Comparison of ENCODE assay signal across 14 cellular contexts in genomic region chr12:9034095-9034494, GRCh38. TPM values are rescaled to one million over a fixed set of nuclear protein-coding genes. Genes with fewer than 3 reads are reported as not detected.
DNase-seq lines count a peak whose midpoint lies in the region; ATAC-seq lines count a peak whose summit lies in the region.
"Had no signal": no experiment of that assay in that cellular context is flagged by ENCODE, and none has a peak within 500 bp of the region (broad histone marks: within the 10 kb centered on the region; RNA-seq: fewer than 3 reads in every experiment).

No MANE protein-coding gene starts in this region.

- DNase-seq in activated CD4-positive, alpha-beta T cell treated with anti-CD3 and anti-CD28 coated beads for 36 hours = no peak
- no peak for DNase-seq in activated CD4-positive, alpha-beta T cell treated with anti-CD3 and anti-CD28 coated beads, Interleukin-2, amount 50 U/mL, for 48 hours
- DNase-seq in activated naive CD4-positive, alpha-beta T cell treated with anti-CD3 and anti-CD28 coated beads, Interleukin-2, amount 50 U/mL, for 72 hours (ENCODE audit: low spot score in 2 of 2) = no peak
- no peak for DNase-seq in activated naive CD4-positive, alpha-beta T cell treated with anti-CD3 and anti-CD28 coated beads for 36 hours
- DNase-seq in T-cell = no peak
- no peak for DNase-seq in stimulated activated naive CD8-positive, alpha-beta T cell treated with anti-CD3 and anti-CD28 coated beads, Interleukin-15, Interleukin-2, amounts not matched to agents 100 U/mL and 50 U/mL, for 24 hours
- DNase-seq in NCI-H1092 treated with DMSO at 0.1 percent for 48 hours (lab: John Stamatoyannopoulos, UW) = no peak
- DNase-seq: 8988T, AML-193, Calu3, DMS 273 treated with DMSO at 0.1 percent for 48 hours, GOT3, H9 had no signal

- ATAC-seq in activated CD4-positive, alpha-beta T cell treated with anti-CD3 and anti-CD28 coated beads for 36 hours = peak; percentile 47
- ATAC-seq in activated naive CD4-positive, alpha-beta T cell treated with anti-CD3 and anti-CD28 coated beads, Interleukin-2, amount 50 U/mL, for 72 hours = peak; percentile 63 to 64
- ATAC-seq in T-cell (replicated peaks in 1 of 4) (no peak), GM18520 (IDR thresholded peaks at IDR 0.05; ENCODE audit: unreplicated experiment) (no peak)
- ATAC-seq in stimulated activated naive CD8-positive, alpha-beta T cell treated with anti-CD3 and anti-CD28 coated beads, Interleukin-15, Interleukin-2, amounts not matched to agents 100 U/mL and 50 U/mL, for 24 hours = peak; percentile 41

- H3K9me3 Mint-ChIP-seq in activated CD4-positive, alpha-beta T cell treated with anti-CD3 and anti-CD28 coated beads for 36 hours (ENCODE audit: low read depth) = peaks cover 3% of the 10 kb centered on the region
- H3K9me3 Mint-ChIP-seq in activated naive CD4-positive, alpha-beta T cell treated with anti-CD3 and anti-CD28 coated beads, Interleukin-2, amount 50 U/mL, for 72 hours = no peaks in the 10 kb centered on the region
- peaks cover 3% of the 10 kb centered on the region for H3K9me3 Mint-ChIP-seq in activated naive CD4-positive, alpha-beta T cell treated with anti-CD3 and anti-CD28 coated beads for 36 hours
- no peaks in the 10 kb centered on the region for H3K9me3 Mint-ChIP-seq in T-cell

- no peak overlapping the region for H3K27ac Mint-ChIP-seq in activated CD4-positive, alpha-beta T cell treated with anti-CD3 and anti-CD28 coated beads for 36 hours
- H3K27ac Mint-ChIP-seq in activated naive CD4-positive, alpha-beta T cell treated with anti-CD3 and anti-CD28 coated beads, Interleukin-2, amount 50 U/mL, for 72 hours = no peak overlapping the region
- H3K27ac Mint-ChIP-seq in activated naive CD4-positive, alpha-beta T cell treated with anti-CD3 and anti-CD28 coated beads for 36 hours = no peak overlapping the region
- H3K27ac Mint-ChIP-seq in T-cell = peak overlapping the region; percentile 51 to 77
- H3K27ac Mint-ChIP-seq: H9 had no signal

- no peak overlapping the region for H3K4me3 Mint-ChIP-seq in activated CD4-positive, alpha-beta T cell treated with anti-CD3 and anti-CD28 coated beads for 36 hours
- no peak overlapping the region for H3K4me3 Mint-ChIP-seq in activated naive CD4-positive, alpha-beta T cell treated with anti-CD3 and anti-CD28 coated beads for 36 hours
- no peak overlapping the region for H3K4me3 Mint-ChIP-seq in T-cell
- H3K4me3 Mint-ChIP-seq: H9 had no signal

- H3K36me3 Mint-ChIP-seq in activated CD4-positive, alpha-beta T cell treated with anti-CD3 and anti-CD28 coated beads for 36 hours (ENCODE audit: low read depth) = peaks cover 13% of the 10 kb centered on the region
- no peaks in the 10 kb centered on the region for H3K36me3 Mint-ChIP-seq in activated naive CD4-positive, alpha-beta T cell treated with anti-CD3 and anti-CD28 coated beads, Interleukin-2, amount 50 U/mL, for 72 hours
- H3K36me3 Mint-ChIP-seq in activated naive CD4-positive, alpha-beta T cell treated with anti-CD3 and anti-CD28 coated beads for 36 hours (ENCODE audit: low read depth) = peaks cover 5% of the 10 kb centered on the region
- peaks cover 25% of the 10 kb centered on the region for H3K36me3 Mint-ChIP-seq in T-cell

- no peaks in the 10 kb centered on the region for H3K27me3 Mint-ChIP-seq in activated CD4-positive, alpha-beta T cell treated with anti-CD3 and anti-CD28 coated beads for 36 hours
- no peaks in the 10 kb centered on the region for H3K27me3 Mint-ChIP-seq in activated naive CD4-positive, alpha-beta T cell treated with anti-CD3 and anti-CD28 coated beads for 36 hours (ENCODE audit: low read depth)
- H3K27me3 Mint-ChIP-seq in T-cell = no peaks in the 10 kb centered on the region

- CTCF ChIA-PET in activated CD4-positive, alpha-beta T cell treated with anti-CD3 and anti-CD28 coated beads for 36 hours (lab: Charles Lee) = interaction anchor here (1.0 to 5.4 kb wide), 4 partner anchors 15 to 84 kb away, joined by 3 to 55 read pairs (median 4); partner anchors contain the start of gene M6PR
- CTCF ChIA-PET in activated naive CD4-positive, alpha-beta T cell treated with anti-CD3 and anti-CD28 coated beads for 36 hours (lab: Charles Lee) = interaction anchor here (0.9 to 7.0 kb wide), 3 partner anchors 15 to 83 kb away, joined by 3 to 191 read pairs (median 6); partner anchors contain the start of gene M6PR
- CTCF ChIA-PET in T-cell (lab: Charles Lee) = interaction anchor here (0.9 to 3.4 kb wide), 3 partner anchors 83 to 85 kb away, joined by 3 to 13 read pairs (median 5); partner anchors contain the start of gene M6PR (in 1 of the 2)

- intact Hi-C loops in activated CD4-positive, alpha-beta T cell treated with anti-CD3 and anti-CD28 coated beads for 36 hours (cut with DNase I, micrococcal nuclease) = no loop called here
- intact Hi-C loops in activated naive CD4-positive, alpha-beta T cell treated with anti-CD3 and anti-CD28 coated beads for 36 hours (cut with micrococcal nuclease) = no loop called here

- peaks cover 70% of the 10 kb centered on the region for H3K4me1 Mint-ChIP-seq in activated CD4-positive, alpha-beta T cell treated with anti-CD3 and anti-CD28 coated beads for 36 hours
- H3K4me1 Mint-ChIP-seq in activated naive CD4-positive, alpha-beta T cell treated with anti-CD3 and anti-CD28 coated beads for 36 hours (ENCODE audit: low read depth) = peaks cover 66% of the 10 kb centered on the region
- H3K4me1 Mint-ChIP-seq in T-cell = peaks cover 61 to 75% (median 75%) of the 10 kb centered on the region in 3 donors

- POLR2A ChIA-PET in activated CD4-positive, alpha-beta T cell treated with anti-CD3 and anti-CD28 coated beads for 36 hours (lab: Charles Lee) = interaction anchor here (0.7 kb wide), 1 partner anchor 46 kb away, joined by 3 read pairs; no protein-coding TSS in a partner anchor
- POLR2A ChIA-PET in T-cell (lab: Charles Lee) = interaction anchor here in 1 of 2 donors (0.6 kb wide), 1 partner anchor 24 kb away, joined by 7 read pairs; no protein-coding TSS in a partner anchor

RNA-seq across cellular contexts. Expression of gene KLRG1, which starts 44.7 kb away (rescaled TPM):
- 1 to 10 TPM; 2.3 to 2.7 TPM for total RNA-seq in activated CD4-positive, alpha-beta T cell treated with anti-CD3 and anti-CD28 coated beads for 36 hours
- total RNA-seq in activated naive CD4-positive, alpha-beta T cell treated with anti-CD3 and anti-CD28 coated beads, Interleukin-2, amount 50 U/mL, for 72 hours = 1 to 10 TPM; 1.6 to 2.7 TPM
- 1 to 10 TPM; 3.9 to 5.2 TPM for total RNA-seq in activated naive CD4-positive, alpha-beta T cell treated with anti-CD3 and anti-CD28 coated beads for 36 hours
- total RNA-seq in T-cell = 10 to 100 TPM; 11.9 to 80.4 (median 28.0) TPM

Comparison
In these comparisons a context has a peak if more than half of its experiments do, and no peak if none do; other contexts are left out.
1. ATAC-seq: peak in activated CD4-positive, alpha-beta T cell treated with anti-CD3 and anti-CD28 coated beads for 36 hours (single experiment), activated naive CD4-positive, alpha-beta T cell treated with anti-CD3 and anti-CD28 coated beads, Interleukin-2, amount 50 U/mL, for 72 hours (2 of 2) and stimulated activated naive CD8-positive, alpha-beta T cell treated with anti-CD3 and anti-CD28 coated beads, Interleukin-15, Interleukin-2, amounts not matched to agents 100 U/mL and 50 U/mL, for 24 hours (single experiment); none in T-cell (0 of 4) and GM18520 (single experiment).
2. H3K27ac Mint-ChIP-seq: peak in T-cell (2 of 2); none in activated CD4-positive, alpha-beta T cell treated with anti-CD3 and anti-CD28 coated beads for 36 hours (single experiment), activated naive CD4-positive, alpha-beta T cell treated with anti-CD3 and anti-CD28 coated beads, Interleukin-2, amount 50 U/mL, for 72 hours (0 of 2) and activated naive CD4-positive, alpha-beta T cell treated with anti-CD3 and anti-CD28 coated beads for 36 hours (single experiment).